Comparison of ENCODE assay signal across 11 cellular contexts in the genomic region with DNA sequence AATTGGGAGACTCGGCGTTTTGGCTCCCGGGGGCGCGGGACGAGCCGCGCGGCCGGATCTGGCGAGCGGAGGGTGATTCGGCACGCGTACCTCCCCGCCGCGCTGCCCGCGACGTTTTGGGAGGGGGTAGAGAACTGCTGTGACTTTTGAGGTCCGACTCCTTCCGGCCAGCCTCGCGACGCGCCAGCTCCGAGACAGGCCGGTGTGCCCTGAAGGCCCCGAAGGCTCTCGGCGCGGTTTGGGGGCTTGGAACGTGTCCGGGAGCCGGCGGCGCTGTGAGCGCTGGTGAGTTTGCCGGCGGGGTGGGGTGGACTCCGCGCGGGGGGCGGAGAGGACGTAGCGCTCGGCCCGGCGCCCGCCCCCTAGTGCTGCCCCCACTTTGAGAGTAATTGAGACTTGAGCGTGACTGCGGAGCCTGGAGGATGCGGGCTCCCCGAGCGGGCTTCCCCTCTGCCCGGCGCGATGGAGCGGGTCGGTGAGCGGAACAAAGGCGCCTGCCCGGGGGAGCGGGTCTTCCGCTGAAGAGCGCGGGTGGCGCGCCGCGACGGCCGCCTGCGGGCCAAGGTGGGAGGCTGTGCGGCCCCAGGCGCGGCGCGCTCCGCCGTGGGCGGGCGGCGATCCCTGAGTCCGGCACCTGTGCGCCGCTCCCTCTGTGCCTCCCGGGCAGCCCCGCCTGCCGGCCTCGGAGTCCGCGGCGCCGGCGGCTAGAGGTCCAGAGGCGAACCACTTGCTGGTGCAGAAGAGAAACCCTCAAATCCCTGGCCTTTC. TPM values are rescaled to one million over a fixed set of nuclear protein-coding genes. Genes with fewer than 3 reads are reported as not detected.
DNase-seq lines count a peak whose midpoint lies in the region; ATAC-seq and TF ChIP-seq lines count a peak whose summit lies in the region.
"Had no signal": no experiment of that assay in that cellular context is flagged by ENCODE, and none has a peak within 500 bp of the region (broad histone marks: within the 10 kb centered on the region; RNA-seq: fewer than 3 reads in every experiment).

Gene GALNT17 (plus strand): TSS at position 392 of the 768 bp plus-strand sequence.

- no peak within 1 kb of the TSS for H3K9ac ChIP-seq in parathyroid adenoma

- peak within 1 kb of the TSS in 1 of 2 donors; percentile 50 for H3K4me3 Mint-ChIP-seq in stimulated activated naive CD8-positive, alpha-beta T cell treated with anti-CD3 and anti-CD28 coated beads, Interleukin-15, amount 100 ng/mL, for 72 hours
- H3K4me3 Mint-ChIP-seq: activated naive CD4-positive, alpha-beta T cell treated with anti-CD3 and anti-CD28 coated beads, Interleukin-2, amount 10 ng/mL, durations not matched to agents 7 days and 5 days; T-helper 1 cell treated with Interleukin-12 subunit alpha and Interleukin-12 subunit beta and Interleukin-4 antibody, amounts not matched to agents 30 μg/mL and 1 μg/mL, for 36 hours had no signal

- no peak for TF ChIP-seq CTCF in heart left ventricle (IDR thresholded peaks at IDR 0.05)
- TF ChIP-seq CTCF in parathyroid adenoma (IDR thresholded peaks at IDR 0.05) = no peak

- H3K36me3 ChIP-seq in heart left ventricle (no peaks in the 10 kb centered on the region), parathyroid adenoma (ENCODE audit: control insufficient read depth, insufficient read depth, low read length) (no peaks in the 10 kb centered on the region)

- peaks cover 47% of the 10 kb centered on the region for H3K27me3 Mint-ChIP-seq in stimulated activated naive CD8-positive, alpha-beta T cell treated with anti-CD3 and anti-CD28 coated beads, Interleukin-15, amount 100 ng/mL, for 72 hours

- peaks cover 0 to 18% (median 0%) of the 10 kb centered on the region in 12 donors for H3K4me1 ChIP-seq in heart left ventricle
- H3K4me1 ChIP-seq in parathyroid adenoma = no peaks in the 10 kb centered on the region

- H3K9me3 ChIP-seq in heart left ventricle (no peaks in the 10 kb centered on the region), parathyroid adenoma (ENCODE audit: control insufficient read depth, low read length) (no peaks in the 10 kb centered on the region)

- H3K4me1 Mint-ChIP-seq in stimulated activated naive CD8-positive, alpha-beta T cell treated with anti-CD3 and anti-CD28 coated beads, Interleukin-15, amount 100 ng/mL, for 72 hours = peaks cover 6% of the 10 kb centered on the region
- H3K4me1 Mint-ChIP-seq: activated naive CD4-positive, alpha-beta T cell treated with anti-CD3 and anti-CD28 coated beads, Interleukin-2, amount 10 ng/mL, durations not matched to agents 7 days and 5 days had no signal

- H3K27ac ChIP-seq in heart left ventricle (peak within 1 kb of the TSS; percentile 61 to 91 (median 81)), parathyroid adenoma (no peak within 1 kb of the TSS)

- no peak for ATAC-seq in stimulated activated naive CD8-positive, alpha-beta T cell treated with anti-CD3 and anti-CD28 coated beads, Interleukin-15, Interleukin-2, amounts not matched to agents 100 U/mL and 50 U/mL, for 24 hours
- ATAC-seq in stimulated activated naive CD8-positive, alpha-beta T cell treated with anti-CD3 and anti-CD28 coated beads, Interleukin-15, amount 100 ng/mL, for 72 hours = no peak
- ATAC-seq in heart left ventricle (peak in 3 of 4 donors; percentile 25 to 54 (median 52)), HG03342 (IDR thresholded peaks at IDR 0.05; ENCODE audit: unreplicated experiment) (no peak)

- H3K4me3 ChIP-seq in heart left ventricle (peak within 1 kb of the TSS; percentile 48 to 73 (median 60)), parathyroid adenoma (ENCODE audit: low read depth, low read length) (peak within 1 kb of the TSS; percentile 37)

- WGBS in heart left ventricle, 4 donors = 0 to 1% (median 0%) methylated on average over 8 to 98 of the region's 98 CpGs

- H3K27ac Mint-ChIP-seq in stimulated activated naive CD8-positive, alpha-beta T cell treated with anti-CD3 and anti-CD28 coated beads, Interleukin-15, amount 100 ng/mL, for 72 hours = no peak within 1 kb of the TSS

- intact Hi-C loops in heart left ventricle (cut with DNase I) = loop anchor here in 7 of 10 donors (2.0 to 10.0 kb wide), 11 partner anchors 83 to 603 kb away; no protein-coding TSS in a partner anchor

- no peak within 1 kb of the TSS for H2AFZ ChIP-seq in parathyroid adenoma

- peak within 1 kb of the TSS; percentile 76 for H3K4me2 ChIP-seq in parathyroid adenoma (ENCODE audit: low read length)

- H3K79me2 ChIP-seq in parathyroid adenoma = no peaks in the 10 kb centered on the region

- DNase-seq in stimulated activated naive CD8-positive, alpha-beta T cell treated with anti-CD3 and anti-CD28 coated beads, Interleukin-15, Interleukin-2, amounts not matched to agents 100 U/mL and 50 U/mL, for 24 hours = peak; percentile 4
- no peak for DNase-seq in stimulated activated naive CD8-positive, alpha-beta T cell treated with anti-CD3 and anti-CD28 coated beads, Interleukin-15, amount 100 ng/mL, for 72 hours
- DNase-seq in heart left ventricle (peak in 1 of 5 donors; percentile 37), NCI-H146 treated with DMSO at 0.1 percent for 48 hours (lab: John Stamatoyannopoulos, UW; ENCODE audit: unreplicated experiment) (no peak), NCI-H2081 (lab: John Stamatoyannopoulos, UW) (no peak), NCI-H187 treated with DMSO at 0.1 percent for 48 hours (lab: John Stamatoyannopoulos, UW) (no peak)
- DNase-seq: activated naive CD4-positive, alpha-beta T cell treated with anti-CD3 and anti-CD28 coated beads, Interleukin-2, amount 10 ng/mL, durations not matched to agents 7 days and 5 days had no signal

- TF ChIP-seq POLR2A in heart left ventricle (IDR thresholded peaks at IDR 0.05) = no peak

- H3K27me3 ChIP-seq in heart left ventricle (peaks cover 0 to 40% (median 8%) of the 10 kb centered on the region in 9 donors), parathyroid adenoma (ENCODE audit: control insufficient read depth, insufficient read depth, low read length) (no peaks in the 10 kb centered on the region)

- peaks cover 0 to 6% of the 10 kb centered on the region in 2 donors for H3K9me3 Mint-ChIP-seq in stimulated activated naive CD8-positive, alpha-beta T cell treated with anti-CD3 and anti-CD28 coated beads, Interleukin-15, amount 100 ng/mL, for 72 hours

RNA-seq across cellular contexts. Expression of gene GALNT17, which starts in this region (rescaled TPM):
- 100 to 1,000 TPM in 1 of 9 donors, 10 to 100 TPM in 8; 16.9 to 116 (median 73.1) TPM for total RNA-seq in heart left ventricle
- 10 to 100 TPM; 27.7 to 73.6 TPM for polyA plus RNA-seq in heart left ventricle
- polyA plus RNA-seq: BJ had no signal

Comparison
In these comparisons a context has a peak if more than half of its experiments do, and no peak if none do; other contexts are left out.
1. ATAC-seq: peak in heart left ventricle (3 of 4); none in stimulated activated naive CD8-positive, alpha-beta T cell treated with anti-CD3 and anti-CD28 coated beads, Interleukin-15, Interleukin-2, amounts not matched to agents 100 U/mL and 50 U/mL, for 24 hours (single experiment), stimulated activated naive CD8-positive, alpha-beta T cell treated with anti-CD3 and anti-CD28 coated beads, Interleukin-15, amount 100 ng/mL, for 72 hours (single experiment) and HG03342 (single experiment).